ENCODE assay signal across 8 cellular contexts in genomic region chr16:67562526-67562917, GRCh38. TPM values are rescaled to one million over a fixed set of nuclear protein-coding genes. Genes with fewer than 3 reads are reported as not detected.
DNase-seq lines count a peak whose midpoint lies in the region; ATAC-seq and TF ChIP-seq lines count a peak whose summit lies in the region.

CTCF (plus strand) TSS chr16:67562526; CDS start chr16:67610833, 48,307 bp downstream.

- TF ChIP-seq POLR2A in body of pancreas (IDR thresholded peaks at IDR 0.05) = no peak

- DNase-seq in HAP-1 (ENCODE audit: low spot score in 2 of 2) (peak; percentile 75 to 88), MG63 (peak; percentile 70), body of pancreas (peak; percentile 84 to 87 (median 85)), NCI-H524 treated with DMSO at 0.1 percent for 48 hours (lab: John Stamatoyannopoulos, UW) (no peak)

- peak; percentile 75 for ATAC-seq in body of pancreas

- no peaks in the 10 kb centered on the region for H3K9me3 ChIP-seq in HAP-1
- no peaks in the 10 kb centered on the region for H3K9me3 ChIP-seq in MG63
- no peaks in the 10 kb centered on the region for H3K9me3 ChIP-seq in body of pancreas
- H3K9me3 ChIP-seq in iPS-18c (ENCODE audit: control insufficient read depth, insufficient read depth, low read length) = peaks cover 2% of the 10 kb centered on the region

- TF ChIP-seq CTCF in GM12874 (IDR thresholded peaks at IDR 0.05; ENCODE audit: insufficient read depth, low read depth, low read length) = peak; percentile 84
- peak in 6 of 7 experiments; percentile 33 to 88 (median 76) for TF ChIP-seq CTCF in body of pancreas (IDR thresholded peaks at IDR 0.05)

- H3K27me3 ChIP-seq in HAP-1 (ENCODE audit: low read depth) (no peaks in the 10 kb centered on the region), MG63 (no peaks in the 10 kb centered on the region), body of pancreas (no peaks in the 10 kb centered on the region)

- H3K27ac ChIP-seq in body of pancreas (peak within 1 kb of the TSS; percentile 94 to 100 (median 99)), skin epidermis (peak within 1 kb of the TSS; percentile 92 to 100 (median 99))

- intact Hi-C loops in T-helper 1 cell treated with Interleukin-12 subunit alpha and Interleukin-12 subunit beta and Interleukin-4 antibody, amounts not matched to agents 30 ng/mL and 1 ng/mL, for 36 hours (cut with micrococcal nuclease) = loop anchor here (1.0 to 2.0 kb wide), 20 partner anchors 15 to 748 kb away; partner anchors contain the start of genes ACD, ATP6V0D1, C16orf86 and CARMIL2
- intact Hi-C loops in body of pancreas (cut with DNase I) = no loop called here

- H3K4me3 ChIP-seq in HAP-1 = peak within 1 kb of the TSS; percentile 94
- peak within 1 kb of the TSS; percentile 82 for H3K4me3 ChIP-seq in MG63
- peak within 1 kb of the TSS; percentile 47 to 87 for H3K4me3 ChIP-seq in body of pancreas
- peak within 1 kb of the TSS; percentile 91 for H3K4me3 ChIP-seq in iPS-18c (ENCODE audit: insufficient read depth, low read depth, low read length)
- peak within 1 kb of the TSS; percentile 69 to 96 (median 91) for H3K4me3 ChIP-seq in skin epidermis

- peaks cover 19% of the 10 kb centered on the region for H3K4me1 ChIP-seq in HAP-1
- H3K4me1 ChIP-seq in body of pancreas = peaks cover 31% of the 10 kb centered on the region

- in situ Hi-C loops in HAP-1 (cut with MboI; ENCODE audit: low sequenced_read_pairs) = no loop called here

- H3K36me3 ChIP-seq in HAP-1 (replicated peaks) = peaks cover 5% of the 10 kb centered on the region; the same call in 1 of the 2 replicates
- no peaks in the 10 kb centered on the region for H3K36me3 ChIP-seq in MG63
- no peaks in the 10 kb centered on the region for H3K36me3 ChIP-seq in body of pancreas (replicated peaks in 1 of 2; ENCODE audit: insufficient read depth in 1 of 2, low read depth in 2 of 2)

- WGBS in body of pancreas, 2 donors = 1% methylated on average over 60 of the region's 62 CpGs; no CpG with 5 or more reads in 1 of the 2 donors

RNA-seq across cellular contexts. Expression of gene CTCF, which starts in this region (rescaled TPM):
- 26.1 and 32.2 TPM in 2 replicates for total RNA-seq in MG63 (2014; rRNA removed; shearing (Covaris generic); ENCODE audit: low replicate concordance)
- total RNA-seq in T-helper 1 cell treated with Interleukin-12 subunit alpha and Interleukin-12 subunit beta and Interleukin-4 antibody, amounts not matched to agents 30 ng/mL and 1 ng/mL, for 36 hours = 75.3 and 79.3 TPM in 2 replicates
- 10 to 100 TPM; 24.4 to 33.0 TPM for total RNA-seq in body of pancreas
